ENCODE assay signal across 13 cellular contexts in genomic region chr2:165594935-165595255, GRCh38.
DNase-seq lines count a peak whose midpoint lies in the region; ATAC-seq and TF ChIP-seq lines count a peak whose summit lies in the region.
"Had no signal": no experiment of that assay in that cellular context is flagged by ENCODE, and none has a peak within 500 bp of the region (broad histone marks: within the 10 kb centered on the region; RNA-seq: fewer than 3 reads in every experiment).

No MANE protein-coding gene starts in this region.

- no peak for TF ChIP-seq CTCF in esophagus squamous epithelium (IDR thresholded peaks at IDR 0.05)

- H3K4me1 ChIP-seq in esophagus squamous epithelium, result no peaks in the 10 kb centered on the region
- H3K4me1 ChIP-seq: esophagus muscularis mucosa, left ventricle myocardium inferior, Peyer's patch had no signal

- H3K36me3 ChIP-seq in esophagus squamous epithelium, result peaks cover 0 to 9% (median 0%) of the 10 kb centered on the region in 3 donors
- H3K36me3 ChIP-seq: Peyer's patch had no signal

- no peak for TF ChIP-seq POLR2A in esophagus squamous epithelium (IDR thresholded peaks at IDR 0.05)

- ATAC-seq in GM19351 (IDR thresholded peaks at IDR 0.05; ENCODE audit: unreplicated experiment), result peak; percentile 83
- ATAC-seq in HG02938 (IDR thresholded peaks at IDR 0.05; ENCODE audit: unreplicated experiment), result peak; percentile 79

- DNase-seq in Caki2 (ENCODE audit: low read depth), result peak; percentile 41
- DNase-seq in Kasumi-1 (lab: John Stamatoyannopoulos, UW), result peak; percentile 59 to 62
- no peak for DNase-seq in posterior cingulate gyrus
- no peak for DNase-seq in activated naive CD4-positive, alpha-beta T cell treated with Interleukin-2 at 50 U/mL for 16 hours
- no peak for DNase-seq in esophagus squamous epithelium (lab: John Stamatoyannopoulos, UW)
- DNase-seq in NCI-H748 (lab: John Stamatoyannopoulos, UW; ENCODE audit: unreplicated experiment), result no peak
- DNase-seq: activated CD4-positive, alpha-beta T cell treated with anti-CD3 and anti-CD28 coated beads, Interleukin-2, amount 10 ng/mL, durations not matched to agents 7 days and 5 days; aorta; left ventricle myocardium inferior had no signal

- in situ Hi-C loops in Caki2 (cut with HindIII; ENCODE audit: low pct_unique_long_range_greater_than_20kb, low sequenced_read_pairs), result no loop called here

- no peaks in the 10 kb centered on the region for H3K27me3 ChIP-seq in esophagus squamous epithelium
- H3K27me3 ChIP-seq: esophagus muscularis mucosa, Peyer's patch had no signal

- intact Hi-C loops in posterior cingulate gyrus (cut with DNase I) (no loop called here), esophagus squamous epithelium (cut with DNase I) (no loop called here)

- H3K9me3 ChIP-seq in esophagus squamous epithelium, result no peaks in the 10 kb centered on the region
- H3K9me3 ChIP-seq: esophagus muscularis mucosa, left ventricle myocardium inferior, Peyer's patch had no signal

- no peak overlapping the region for H3K4me3 ChIP-seq in esophagus squamous epithelium
- H3K4me3 ChIP-seq: esophagus muscularis mucosa, left ventricle myocardium inferior, Peyer's patch had no signal

- WGBS in esophagus squamous epithelium, 2 donors, result 79 to 81% methylated on average over 6 of the region's 6 CpGs

- no peak overlapping the region for H3K27ac ChIP-seq in esophagus squamous epithelium
- H3K27ac ChIP-seq: esophagus muscularis mucosa, left ventricle myocardium inferior, Peyer's patch had no signal

Comparison
In these comparisons a context has a peak if more than half of its experiments do, and no peak if none do; other contexts are left out.
1. DNase-seq: peak in Caki2 (single experiment) and Kasumi-1 (2 of 2); none in posterior cingulate gyrus (0 of 10), activated naive CD4-positive, alpha-beta T cell treated with Interleukin-2 at 50 U/mL for 16 hours (single experiment), esophagus squamous epithelium (single experiment) and NCI-H748 (single experiment).